In genomic region chr10:94630017-94630688, GRCh38 we compare ENCODE assay signal across 8 cellular contexts. TPM values are rescaled to one million over a fixed set of nuclear protein-coding genes. Genes with fewer than 3 reads are reported as not detected.
DNase-seq lines count a peak whose midpoint lies in the region; ATAC-seq and TF ChIP-seq lines count a peak whose summit lies in the region.

No MANE protein-coding gene starts in this region.

- no peak overlapping the region for H3K27ac ChIP-seq in 22Rv1
- no peak overlapping the region for H3K27ac ChIP-seq in body of pancreas
- H3K27ac ChIP-seq in mesenchymal stem cell (ENCODE audit: low read length, poor library complexity, severe bottlenecking) = no peak overlapping the region

- no peak overlapping the region for H2BK5ac ChIP-seq in mesenchymal stem cell (ENCODE audit: low read depth, low read length, poor library complexity, severe bottlenecking)

- no peak overlapping the region for H2AK5ac ChIP-seq in mesenchymal stem cell (ENCODE audit: low read length, severe bottlenecking)

- 18 to 20% methylated on average over 4 of the region's 4 CpGs for WGBS in body of pancreas, 2 donors
- WGBS in mesenchymal stem cell = 93% methylated on average over 1 of the region's 4 CpGs

- no peaks in the 10 kb centered on the region for H3K27me3 ChIP-seq in GM06990 (replicated peaks; ENCODE audit: control insufficient read depth, insufficient read depth, low read length)
- no peaks in the 10 kb centered on the region for H3K27me3 ChIP-seq in body of pancreas
- no peaks in the 10 kb centered on the region for H3K27me3 ChIP-seq in mesenchymal stem cell (ENCODE audit: control insufficient read depth in 1 of 2, insufficient read depth in 1 of 2, low read length in 2 of 2)

- no peak overlapping the region for H3K4me3 ChIP-seq in GM06990 (replicated peaks; ENCODE audit: low read depth, low read length)
- H3K4me3 ChIP-seq in body of pancreas = no peak overlapping the region
- no peak overlapping the region for H3K4me3 ChIP-seq in mesenchymal stem cell (ENCODE audit: insufficient read depth in 1 of 2, low read depth in 1 of 2, low read length in 2 of 2)

- TF ChIP-seq CTCF in 22Rv1 (IDR thresholded peaks at IDR 0.05) = peak; percentile 70
- TF ChIP-seq CTCF in GM06990 (IDR thresholded peaks at IDR 0.05; ENCODE audit: insufficient read depth, low read length, poor library complexity, severe bottlenecking) = peak; percentile 48
- TF ChIP-seq CTCF in body of pancreas (IDR thresholded peaks at IDR 0.05) = peak; percentile 24 to 61 (median 58)

- no peak for ATAC-seq in body of pancreas
- no peak for ATAC-seq in stimulated activated naive CD8-positive, alpha-beta T cell treated with anti-CD3 and anti-CD28 coated beads, Interleukin-15, Interleukin-2, amounts not matched to agents 100 U/mL and 50 U/mL, for 24 hours
- no peak for ATAC-seq in HG02763 (IDR thresholded peaks at IDR 0.05; ENCODE audit: unreplicated experiment)

- no peak overlapping the region for H3K4me2 ChIP-seq in mesenchymal stem cell (ENCODE audit: low read length, poor library complexity, severe bottlenecking)

- no peak overlapping the region for H3K18ac ChIP-seq in mesenchymal stem cell (ENCODE audit: low read depth in 1 of 2, low read length in 2 of 2)

- no peak overlapping the region for H4K91ac ChIP-seq in mesenchymal stem cell (ENCODE audit: low read length)

- H2AFZ ChIP-seq in mesenchymal stem cell (ENCODE audit: low read depth, low read length) = no peak overlapping the region

- no peaks in the 10 kb centered on the region for H3K9me3 ChIP-seq in body of pancreas
- H3K9me3 ChIP-seq in mesenchymal stem cell (ENCODE audit: control insufficient read depth, low read length) = no peaks in the 10 kb centered on the region

- H3K4me1 ChIP-seq in body of pancreas (no peaks in the 10 kb centered on the region), mesenchymal stem cell (ENCODE audit: control insufficient read depth, insufficient read depth, low read depth, low read length) (no peaks in the 10 kb centered on the region)

- H3K23ac ChIP-seq in mesenchymal stem cell (ENCODE audit: low read length in 2 of 2) = no peak overlapping the region

- H2BK15ac ChIP-seq in mesenchymal stem cell (ENCODE audit: low read depth, poor library complexity, severe bottlenecking) = no peak overlapping the region

- no peak overlapping the region for H3K14ac ChIP-seq in mesenchymal stem cell (ENCODE audit: low read length in 2 of 2)

- intact Hi-C loops in body of pancreas (cut with DNase I) = no loop called here

- no peak overlapping the region for H3K9ac ChIP-seq in mesenchymal stem cell (ENCODE audit: low read length)

- TF ChIP-seq POLR2A in body of pancreas (IDR thresholded peaks at IDR 0.05) = no peak

- H4K8ac ChIP-seq in mesenchymal stem cell (ENCODE audit: low read length) = no peak overlapping the region

- H3K4ac ChIP-seq in mesenchymal stem cell (ENCODE audit: low read depth in 1 of 2, low read length in 2 of 2) = no peak overlapping the region

- H3K79me1 ChIP-seq in mesenchymal stem cell (replicated peaks; ENCODE audit: low read length, poor library complexity, severe bottlenecking) = no peaks in the 10 kb centered on the region

- H2BK120ac ChIP-seq in mesenchymal stem cell (ENCODE audit: low read depth, low read length) = no peak overlapping the region

- peak; percentile 41 for DNase-seq in GM06990 (ENCODE audit: extremely low read depth, insufficient read length)
- DNase-seq in NCI-H1092 (lab: John Stamatoyannopoulos, UW) = peak; percentile 12
- no peak for DNase-seq in body of pancreas
- DNase-seq in mesenchymal stem cell = peak; percentile 29
- no peak for DNase-seq in NK-92 (lab: John Stamatoyannopoulos, UW; ENCODE audit: unreplicated experiment)
- DNase-seq in stimulated activated naive CD8-positive, alpha-beta T cell treated with anti-CD3 and anti-CD28 coated beads, Interleukin-15, Interleukin-2, amounts not matched to agents 100 U/mL and 50 U/mL, for 24 hours = no peak

- H3K36me3 ChIP-seq in GM06990 (ENCODE audit: control insufficient read depth, insufficient read depth, low read length) = no peaks in the 10 kb centered on the region
- H3K36me3 ChIP-seq in body of pancreas (replicated peaks in 1 of 2; ENCODE audit: insufficient read depth in 1 of 2, low read depth in 2 of 2) = no peaks in the 10 kb centered on the region
- H3K36me3 ChIP-seq in mesenchymal stem cell (ENCODE audit: control insufficient read depth in 1 of 2, insufficient read depth in 2 of 2, low read depth in 1 of 2, low read length in 2 of 2) = no peaks in the 10 kb centered on the region

- H2BK12ac ChIP-seq in mesenchymal stem cell (ENCODE audit: low read length in 2 of 2) = no peak overlapping the region

RNA-seq across cellular contexts. Expression of gene CYP2C18, which starts 53.4 kb away (rescaled TPM):
- total RNA-seq in body of pancreas = 1 to 10 TPM in 1 of 2 donors, not detected in 1; 3.9 TPM
- polyA plus RNA-seq in mesenchymal stem cell (2013, experiment 1 of 2) = not detected
- not detected for polyA plus RNA-seq in mesenchymal stem cell (2013, experiment 2 of 2)

Comparison
In these comparisons a context has a peak if more than half of its experiments do, and no peak if none do; other contexts are left out.
1. DNase-seq: peak in GM06990 (single experiment), NCI-H1092 (single experiment) and mesenchymal stem cell (single experiment); none in body of pancreas (0 of 4), NK-92 (single experiment) and stimulated activated naive CD8-positive, alpha-beta T cell treated with anti-CD3 and anti-CD28 coated beads, Interleukin-15, Interleukin-2, amounts not matched to agents 100 U/mL and 50 U/mL, for 24 hours (single experiment).
2. Peak in every context shown above with its lines, with median percentiles within 50 percentile points of each other: CTCF ChIP-seq.